In the genomic region with DNA sequence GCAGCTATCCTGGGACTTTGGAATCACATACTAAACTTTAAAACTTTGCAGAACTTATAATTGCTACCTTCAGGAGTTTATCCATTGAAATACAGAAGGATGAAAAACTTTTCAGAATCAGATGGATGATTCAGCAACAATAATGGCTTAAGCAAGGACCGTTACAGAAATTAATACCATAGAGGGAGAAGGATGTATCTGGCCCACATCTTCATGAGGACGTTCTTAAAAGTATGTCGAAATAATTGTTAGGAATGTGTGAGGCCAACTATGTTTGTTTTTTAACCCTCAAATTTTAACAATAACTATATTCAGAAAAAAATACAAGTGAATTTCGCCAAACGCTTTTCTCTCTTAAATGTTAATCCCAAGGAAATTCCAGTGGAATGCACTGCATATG, we compare ENCODE assay signal across 25 cellular contexts.
"Had no signal": no experiment of that assay in that cellular context is flagged by ENCODE, and none has a peak within 500 bp of the region (broad histone marks: within the 10 kb centered on the region; RNA-seq: fewer than 3 reads in every experiment).

No MANE protein-coding gene starts in this region.

- H2AFZ ChIP-seq: parathyroid adenoma had no signal

- H3K4me3 ChIP-seq: left lung, lower lobe of right lung, psoas muscle, right atrium auricular region, right lobe of liver, smooth muscle cell, tibial nerve, uterus had no signal

- H3K4me2 ChIP-seq: smooth muscle cell had no signal

- ATAC-seq: left colon; left lung; lower lobe of right lung; naive thymus-derived CD8-positive, alpha-beta T cell; psoas muscle; right lobe of liver; stimulated activated memory B cell treated with anti-CD40 and anti-IgM and Interleukin-4, amounts not matched to agents 10 μg/mL and 1 μg/mL and 100 μg/mL, for 72 hours; stimulated activated naive CD8-positive, alpha-beta T cell treated with anti-CD3 and anti-CD28 coated beads, Interleukin-15, amount 100 ng/mL, for 72 hours had no signal

- H3K27me3 ChIP-seq: left lung, right atrium auricular region, right lobe of liver, tibial nerve, uterus had no signal

- H3K9me3 ChIP-seq: left lung, lower lobe of right lung, psoas muscle, right atrium auricular region, right lobe of liver, uterus had no signal

- H3K9ac ChIP-seq: parathyroid adenoma had no signal

- H3K27ac ChIP-seq: left lung, lower lobe of right lung, parathyroid adenoma, psoas muscle, right atrium auricular region, right lobe of liver, tibial nerve, uterus had no signal

- H3K4me1 ChIP-seq: left lung, lower lobe of right lung, parathyroid adenoma, psoas muscle, right atrium auricular region, right lobe of liver, tibial nerve, uterus had no signal

- DNase-seq: hypothalamus; immature natural killer cell; kidney; left colon; left lung; lower lobe of right lung; mammary epithelial cell; mesenchymal stem cell; naive thymus-derived CD8-positive, alpha-beta T cell; nucleus accumbens; psoas muscle; right lobe of liver; stimulated activated CD4-positive, alpha-beta T cell treated with anti-CD3 and anti-CD28 coated beads, Interleukin-1b, Interleukin-23, amount 100 ng/mL, for 48 hours; stimulated activated CD4-positive, alpha-beta T cell treated with anti-CD3 and anti-CD28 coated beads, Interleukin-2, amount 100 ng/mL, for 48 hours; stimulated activated CD4-positive, alpha-beta T cell treated with anti-CD3 and anti-CD28 coated beads, Interleukin-4, amount 100 ng/mL, for 4 hours; stimulated activated CD8-positive, alpha-beta memory T cell treated with anti-CD3 and anti-CD28 coated beads, Interleukin-4, amount 100 ng/mL, for 48 hours; stimulated activated naive CD4-positive, alpha-beta T cell treated with Interleukin-2 at 50 U/mL for 16 hours; stimulated activated naive CD8-positive, alpha-beta T cell treated with anti-CD3 and anti-CD28 coated beads, Interleukin-15, amount 100 ng/mL, for 72 hours; substantia nigra; uterus had no signal

- H3K36me3 ChIP-seq: left lung, lower lobe of right lung, right atrium auricular region, right lobe of liver, tibial nerve, uterus had no signal
